In the genomic region with DNA sequence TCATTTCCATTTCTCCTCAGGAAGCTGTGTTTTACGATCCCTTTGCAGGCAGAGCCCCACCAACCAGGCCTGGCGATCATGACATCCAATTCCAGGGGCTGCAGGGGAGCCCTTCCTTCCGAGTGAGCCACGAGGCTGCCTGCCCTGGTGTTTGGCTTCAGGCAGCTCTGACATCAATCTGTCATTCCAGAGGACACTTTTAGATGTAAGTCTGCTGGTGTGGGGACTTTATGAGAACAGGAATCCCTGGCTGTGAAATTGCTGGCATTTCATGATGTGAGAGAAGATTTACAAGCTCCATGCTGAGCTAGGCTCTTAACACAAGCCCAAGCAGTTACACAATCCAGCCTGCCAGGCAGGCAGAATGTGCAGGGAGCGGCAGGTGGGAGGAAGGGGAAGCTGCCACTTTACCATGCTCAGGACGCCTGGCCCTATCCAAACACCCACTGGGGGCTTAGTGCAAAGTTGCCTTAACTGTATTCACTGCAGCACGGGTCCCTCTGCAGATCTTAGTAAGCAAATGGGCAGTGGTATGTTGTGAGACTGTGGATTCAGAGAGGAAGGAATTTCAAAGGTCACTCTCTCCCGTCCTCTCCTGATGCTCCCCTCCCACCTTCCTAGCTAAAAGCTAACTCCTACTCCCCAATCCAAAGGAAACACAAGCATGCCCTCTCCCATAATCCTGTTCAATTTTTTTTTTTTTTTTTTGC, we compare ENCODE assay signal across 8 cellular contexts. TPM values are rescaled to one million over a fixed set of nuclear protein-coding genes. Genes with fewer than 3 reads are reported as not detected.
DNase-seq lines count a peak whose midpoint lies in the region; ATAC-seq, FAIRE-seq and TF ChIP-seq lines count a peak whose summit lies in the region.

No MANE protein-coding gene starts in this region.

- H3K4me3 ChIP-seq in ACC112 (ENCODE audit: low read depth, low read length): peak overlapping the region; percentile 18; the same call in 1 of the 2 replicates
- H3K4me3 ChIP-seq in liver (ENCODE audit: low read depth in 1 of 3, low read length in 3 of 3): no peak overlapping the region
- H3K4me3 ChIP-seq in vagina: no peak overlapping the region

- H3K9me3 ChIP-seq in liver (ENCODE audit: control insufficient read depth in 4 of 4, low read length in 3 of 4) (no peaks in the 10 kb centered on the region), vagina (no peaks in the 10 kb centered on the region)

- H3K79me2 ChIP-seq in ACC112 (ENCODE audit: control insufficient read depth, insufficient read depth, low read length, unreplicated experiment): no peaks in the 10 kb centered on the region

- TF ChIP-seq RAD21 in liver (IDR thresholded peaks at IDR 0.05): no peak

- peaks cover 12% of the 10 kb centered on the region for H3K27me3 Mint-ChIP-seq in IgD-negative memory B cell

- intact Hi-C loops in vagina (cut with DNase I): no loop called here

- no peak for TF ChIP-seq POLR2A in vagina (IDR thresholded peaks at IDR 0.05)

- no peaks in the 10 kb centered on the region for H3K36me3 ChIP-seq in ACC112 (ENCODE audit: insufficient read depth, low read length)
- no peaks in the 10 kb centered on the region for H3K36me3 ChIP-seq in liver (ENCODE audit: control insufficient read depth in 4 of 4, insufficient read depth in 3 of 4, low read depth in 1 of 4, low read length in 3 of 4)
- H3K36me3 ChIP-seq in vagina: no peaks in the 10 kb centered on the region

- no peak overlapping the region for H3K4me3 Mint-ChIP-seq in IgD-negative memory B cell

- H3K4me1 ChIP-seq in ACC112 (ENCODE audit: control insufficient read depth, insufficient read depth, low read length, unreplicated experiment) (peaks cover 30% of the 10 kb centered on the region), liver (ENCODE audit: control insufficient read depth in 4 of 4, insufficient read depth in 4 of 4, low read length in 3 of 4) (peaks cover 8 to 26% (median 18%) of the 10 kb centered on the region in 4 donors), vagina (peaks cover 28% of the 10 kb centered on the region)

- H2AFZ ChIP-seq in ACC112 (ENCODE audit: low read length, unreplicated experiment): no peak overlapping the region

- TF ChIP-seq CTCF in liver (IDR thresholded peaks at IDR 0.05; ENCODE audit: low read depth, low read length, missing input control) (no peak), vagina (IDR thresholded peaks at IDR 0.05) (no peak), D721Med (IDR thresholded peaks at IDR 0.05; ENCODE audit: insufficient read depth, missing control alignments) (no peak)

- FAIRE-seq in D721Med (lab: Jason Lieb, UNC): no peak

- WGBS in liver: 42% methylated on average over 8 of the region's 8 CpGs

- no peaks in the 10 kb centered on the region for H3K36me3 Mint-ChIP-seq in IgD-negative memory B cell

- H3K27me3 ChIP-seq in ACC112 (ENCODE audit: insufficient read depth, low read length): no peaks in the 10 kb centered on the region
- no peaks in the 10 kb centered on the region for H3K27me3 ChIP-seq in liver (ENCODE audit: control insufficient read depth in 4 of 4, insufficient read depth in 4 of 4, low read length in 3 of 4)
- H3K27me3 ChIP-seq in vagina: no peaks in the 10 kb centered on the region

- H3K9ac ChIP-seq in liver (ENCODE audit: low read depth in 1 of 2, low read length in 2 of 2): no peak overlapping the region

- DNase-seq in vagina (ENCODE audit: extremely low spot score in 2 of 2) (no peak), D721Med (ENCODE audit: insufficient read length, low spot score) (no peak), epidermal melanocyte (ENCODE audit: insufficient read length, low spot score) (no peak)

- H3K27ac Mint-ChIP-seq in IgD-negative memory B cell: peak overlapping the region in 2 of 3 donors; percentile 17 to 25

- H3K9me3 Mint-ChIP-seq in IgD-negative memory B cell: no peaks in the 10 kb centered on the region

- no peaks in the 10 kb centered on the region for H3K4me1 Mint-ChIP-seq in IgD-negative memory B cell

- no peak for ATAC-seq in HG02588 (IDR thresholded peaks at IDR 0.05; ENCODE audit: unreplicated experiment)

- peak overlapping the region; percentile 97 for H3K27ac ChIP-seq in ACC112 (ENCODE audit: low read depth, low read length)
- H3K27ac ChIP-seq in angular gyrus (ENCODE audit: low read depth, low read length): peak overlapping the region; percentile 63
- peak overlapping the region; percentile 43 to 47 for H3K27ac ChIP-seq in liver (ENCODE audit: low read depth in 1 of 2, low read length in 2 of 2)
- H3K27ac ChIP-seq in vagina: peak overlapping the region; percentile 56

TF ChIP-seq in liver, 16 proteins besides CTCF, POLR2A, EP300 and RAD21:
- TF ChIP-seq, protein P1, sequence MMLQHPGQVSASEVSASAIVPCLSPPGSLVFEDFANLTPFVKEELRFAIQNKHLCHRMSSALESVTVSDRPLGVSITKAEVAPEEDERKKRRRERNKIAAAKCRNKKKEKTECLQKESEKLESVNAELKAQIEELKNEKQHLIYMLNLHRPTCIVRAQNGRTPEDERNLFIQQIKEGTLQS (IDR thresholded peaks at IDR 0.05): no peak
- TF ChIP-seq HNF4A (conservative IDR thresholded peaks at IDR 0.05) (peak in 1 of 2 donors; percentile 21), RXRA (IDR thresholded peaks at IDR 0.05) (peak in 1 of 2 donors; percentile 31), EGR1 (IDR thresholded peaks at IDR 0.05; ENCODE audit: low read depth in 2 of 2) (no peak), SP1 (IDR thresholded peaks at IDR 0.05) (peak; percentile 17), JUND (IDR thresholded peaks at IDR 0.05) (no peak), YY1 (IDR thresholded peaks at IDR 0.05) (peak; percentile 32), GABPA (IDR thresholded peaks at IDR 0.05 in 1 of 2, conservative IDR thresholded peaks at IDR 0.05 in 1 of 2) (no peak), HNF4G (IDR thresholded peaks at IDR 0.05) (no peak), FOXA1 (IDR thresholded peaks at IDR 0.05) (no peak), NR2F2 (IDR thresholded peaks at IDR 0.05) (no peak), TAF1 (conservative IDR thresholded peaks at IDR 0.05) (no peak), FOXA2 (IDR thresholded peaks at IDR 0.05) (no peak)
- TF ChIP-seq, protein P2, sequence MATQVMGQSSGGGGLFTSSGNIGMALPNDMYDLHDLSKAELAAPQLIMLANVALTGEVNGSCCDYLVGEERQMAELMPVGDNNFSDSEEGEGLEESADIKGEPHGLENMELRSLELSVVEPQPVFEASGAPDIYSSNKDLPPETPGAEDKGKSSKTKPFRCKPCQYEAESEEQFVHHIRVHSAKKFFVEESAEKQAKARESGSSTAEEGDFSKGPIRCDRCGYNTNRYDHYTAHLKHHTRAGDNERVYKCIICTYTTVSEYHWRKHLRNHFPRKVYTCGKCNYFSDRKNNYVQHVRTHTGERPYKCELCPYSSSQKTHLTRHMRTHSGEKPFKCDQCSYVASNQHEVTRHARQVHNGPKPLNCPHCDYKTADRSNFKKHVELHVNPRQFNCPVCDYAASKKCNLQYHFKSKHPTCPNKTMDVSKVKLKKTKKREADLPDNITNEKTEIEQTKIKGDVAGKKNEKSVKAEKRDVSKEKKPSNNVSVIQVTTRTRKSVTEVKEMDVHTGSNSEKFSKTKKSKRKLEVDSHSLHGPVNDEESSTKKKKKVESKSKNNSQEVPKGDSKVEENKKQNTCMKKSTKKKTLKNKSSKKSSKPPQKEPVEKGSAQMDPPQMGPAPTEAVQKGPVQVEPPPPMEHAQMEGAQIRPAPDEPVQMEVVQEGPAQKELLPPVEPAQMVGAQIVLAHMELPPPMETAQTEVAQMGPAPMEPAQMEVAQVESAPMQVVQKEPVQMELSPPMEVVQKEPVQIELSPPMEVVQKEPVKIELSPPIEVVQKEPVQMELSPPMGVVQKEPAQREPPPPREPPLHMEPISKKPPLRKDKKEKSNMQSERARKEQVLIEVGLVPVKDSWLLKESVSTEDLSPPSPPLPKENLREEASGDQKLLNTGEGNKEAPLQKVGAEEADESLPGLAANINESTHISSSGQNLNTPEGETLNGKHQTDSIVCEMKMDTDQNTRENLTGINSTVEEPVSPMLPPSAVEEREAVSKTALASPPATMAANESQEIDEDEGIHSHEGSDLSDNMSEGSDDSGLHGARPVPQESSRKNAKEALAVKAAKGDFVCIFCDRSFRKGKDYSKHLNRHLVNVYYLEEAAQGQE (IDR thresholded peaks at IDR 0.05): no peak
- TF ChIP-seq, protein P3, sequence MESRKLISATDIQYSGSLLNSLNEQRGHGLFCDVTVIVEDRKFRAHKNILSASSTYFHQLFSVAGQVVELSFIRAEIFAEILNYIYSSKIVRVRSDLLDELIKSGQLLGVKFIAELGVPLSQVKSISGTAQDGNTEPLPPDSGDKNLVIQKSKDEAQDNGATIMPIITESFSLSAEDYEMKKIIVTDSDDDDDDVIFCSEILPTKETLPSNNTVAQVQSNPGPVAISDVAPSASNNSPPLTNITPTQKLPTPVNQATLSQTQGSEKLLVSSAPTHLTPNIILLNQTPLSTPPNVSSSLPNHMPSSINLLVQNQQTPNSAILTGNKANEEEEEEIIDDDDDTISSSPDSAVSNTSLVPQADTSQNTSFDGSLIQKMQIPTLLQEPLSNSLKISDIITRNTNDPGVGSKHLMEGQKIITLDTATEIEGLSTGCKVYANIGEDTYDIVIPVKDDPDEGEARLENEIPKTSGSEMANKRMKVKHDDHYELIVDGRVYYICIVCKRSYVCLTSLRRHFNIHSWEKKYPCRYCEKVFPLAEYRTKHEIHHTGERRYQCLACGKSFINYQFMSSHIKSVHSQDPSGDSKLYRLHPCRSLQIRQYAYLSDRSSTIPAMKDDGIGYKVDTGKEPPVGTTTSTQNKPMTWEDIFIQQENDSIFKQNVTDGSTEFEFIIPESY (IDR thresholded peaks at IDR 0.05): peak; percentile 15
- TF ChIP-seq, protein P4, sequence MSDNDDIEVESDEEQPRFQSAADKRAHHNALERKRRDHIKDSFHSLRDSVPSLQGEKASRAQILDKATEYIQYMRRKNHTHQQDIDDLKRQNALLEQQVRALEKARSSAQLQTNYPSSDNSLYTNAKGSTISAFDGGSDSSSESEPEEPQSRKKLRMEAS (IDR thresholded peaks at IDR 0.05): no peak

RNA-seq across cellular contexts. Expression of a gene that starts 43.4 kb away (rescaled TPM):
- polyA plus RNA-seq in IgD-negative memory B cell (0.84 TPM), liver (10 to 100 TPM; 17.5 to 20.3 TPM)
- total RNA-seq in liver (100 to 1,000 TPM in 1 of 2 donors, 10 to 100 TPM in 1; 65.6 to 113 TPM), vagina (41.7 TPM)

RNA-seq across cellular contexts. Expression of a gene that starts 58.5 kb away (rescaled TPM):
- not detected for polyA plus RNA-seq in IgD-negative memory B cell
- total RNA-seq in liver: 1 to 10 TPM; 9.9 TPM
- 1 to 10 TPM; 3.1 to 4.4 TPM for polyA plus RNA-seq in liver
- 110 TPM for total RNA-seq in vagina

Comparison
In these comparisons a context has a peak if more than half of its experiments do, and no peak if none do; other contexts are left out.
1. H3K27ac ChIP-seq: peak in every context shown above with its lines; median percentile 97 in ACC112; 63 in angular gyrus; 56 in vagina; 45 in liver.
2. RNA of a gene that starts 58.5 kb away (total RNA-seq): 110 TPM in vagina (single experiment); 9.9 TPM in liver; every median in the first group is over 10 times any median in the second.